ENCODE assay signal across 9 cellular contexts in the genomic region with DNA sequence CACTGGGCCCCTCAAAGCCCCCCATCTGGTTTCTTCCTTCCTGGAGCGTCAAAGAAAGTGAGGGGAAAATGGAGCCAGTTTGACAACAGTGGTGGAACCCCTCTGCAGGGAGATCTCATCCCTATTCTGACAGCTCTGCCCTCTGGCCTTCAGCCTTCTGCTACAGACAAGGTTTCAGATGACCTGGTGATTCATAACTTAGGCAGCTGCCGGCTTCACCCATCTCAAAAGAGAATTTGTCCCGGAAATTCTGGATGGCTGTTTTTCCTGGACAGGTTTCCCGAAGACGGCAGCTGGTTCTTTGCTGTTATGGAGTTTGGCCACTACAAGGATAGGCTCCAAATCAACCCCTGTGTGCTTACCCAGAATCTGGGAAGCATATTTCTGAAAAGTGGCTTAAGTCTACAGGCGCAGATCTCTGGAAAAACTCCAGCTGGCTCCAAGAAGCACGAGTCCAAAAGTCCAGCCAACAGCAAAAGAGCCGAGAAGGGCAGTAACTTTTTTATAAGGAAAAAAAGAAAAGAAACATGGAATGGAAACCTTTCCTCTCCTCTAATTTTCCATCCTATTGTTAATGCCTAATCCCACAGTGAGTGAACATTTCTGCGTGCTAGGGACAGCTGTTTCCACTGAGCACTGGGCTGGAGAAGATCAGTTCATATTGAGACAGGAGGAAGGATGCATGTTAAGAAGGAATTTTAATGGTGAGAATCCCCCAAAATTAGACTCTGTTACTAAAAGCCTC. TPM values are rescaled to one million over a fixed set of nuclear protein-coding genes. Genes with fewer than 3 reads are reported as not detected.
DNase-seq lines count a peak whose midpoint lies in the region; ATAC-seq and TF ChIP-seq lines count a peak whose summit lies in the region.
"Had no signal": no experiment of that assay in that cellular context is flagged by ENCODE, and none has a peak within 500 bp of the region (broad histone marks: within the 10 kb centered on the region; RNA-seq: fewer than 3 reads in every experiment).

No MANE protein-coding gene starts in this region.

- DNase-seq in GM03348 (ENCODE audit: low spot score) (peak; percentile 84), RPMI7951 (ENCODE audit: low read depth) (peak; percentile 93), foreskin keratinocyte (peak; percentile 50 to 54), psoas muscle (peak; percentile 69 to 80), NCI-H345 treated with DMSO at 0.1 percent for 48 hours (lab: John Stamatoyannopoulos, UW; ENCODE audit: unreplicated experiment) (no peak), MM.1S (no peak)
- no peak for DNase-seq in stimulated activated CD8-positive, alpha-beta memory T cell treated with anti-CD3 and anti-CD28 coated beads, Interleukin-4, amount 100 ng/mL, for 48 hours

- intact Hi-C loops in psoas muscle (cut with DNase I), result loop anchor here (5.0 kb wide), 2 partner anchors 55 to 75 kb away; partner anchors contain the start of gene ZNF366 (in 1 of the 2)

- no peaks in the 10 kb centered on the region for H3K79me2 ChIP-seq in MM.1S (ENCODE audit: low read length)

- H3K9me3 ChIP-seq in psoas muscle (no peaks in the 10 kb centered on the region), MM.1S (replicated peaks; ENCODE audit: insufficient read depth, low read length) (no peaks in the 10 kb centered on the region)

- TF ChIP-seq CTCF in foreskin keratinocyte (conservative IDR thresholded peaks at IDR 0.05) (no peak), psoas muscle (IDR thresholded peaks at IDR 0.05) (no peak), MM.1S (IDR thresholded peaks at IDR 0.05; ENCODE audit: low read length) (no peak)

- 3 to 7% (median 4%) methylated on average over 9 of the region's 9 CpGs for WGBS in psoas muscle, 3 donors

- no peak overlapping the region for H2AFZ ChIP-seq in MM.1S (ENCODE audit: low read length)

- peak overlapping the region; percentile 3 for H3K4me3 ChIP-seq in psoas muscle
- no peak overlapping the region for H3K4me3 ChIP-seq in MM.1S (ENCODE audit: low read length)
- H3K4me3 ChIP-seq: cardiac muscle cell had no signal

- H3K27me3 ChIP-seq in foreskin keratinocyte (no peaks in the 10 kb centered on the region), psoas muscle (ENCODE audit: insufficient read depth in 3 of 3, low read length in 2 of 3) (no peaks in the 10 kb centered on the region), MM.1S (replicated peaks; ENCODE audit: insufficient read depth, low read length) (no peaks in the 10 kb centered on the region)
- H3K27me3 ChIP-seq: cardiac muscle cell had no signal

- no peak overlapping the region for H3K27ac ChIP-seq in foreskin keratinocyte
- peak overlapping the region; percentile 94 for H3K27ac ChIP-seq in psoas muscle
- no peak overlapping the region for H3K27ac ChIP-seq in MM.1S (ENCODE audit: low read length)
- H3K27ac ChIP-seq: cardiac muscle cell had no signal

- H3K9ac ChIP-seq in MM.1S (ENCODE audit: low read length), result no peak overlapping the region

- ATAC-seq in foreskin keratinocyte (peak; percentile 64), psoas muscle (peak; percentile 90 to 94 (median 92)), HG02588 (IDR thresholded peaks at IDR 0.05; ENCODE audit: unreplicated experiment) (no peak)

- H3K4me1 ChIP-seq in foreskin keratinocyte (peaks cover 11% of the 10 kb centered on the region), psoas muscle (peaks cover 31% of the 10 kb centered on the region), MM.1S (ENCODE audit: low read length) (no peaks in the 10 kb centered on the region)

- H3K36me3 ChIP-seq in psoas muscle (ENCODE audit: insufficient read depth in 1 of 2, low read depth in 1 of 2), result no peaks in the 10 kb centered on the region
- H3K36me3 ChIP-seq in MM.1S (replicated peaks; ENCODE audit: insufficient read depth, low read length), result no peaks in the 10 kb centered on the region
- H3K36me3 ChIP-seq: cardiac muscle cell had no signal

- no peak overlapping the region for H3K4me2 ChIP-seq in MM.1S (ENCODE audit: low read depth, low read length)

- no peaks in the 10 kb centered on the region for H3K9me2 ChIP-seq in MM.1S (replicated peaks; ENCODE audit: insufficient read depth, low read length)

- no peaks in the 10 kb centered on the region for H4K20me1 ChIP-seq in MM.1S (ENCODE audit: insufficient read depth, low read length)

- H3F3A ChIP-seq in MM.1S (ENCODE audit: insufficient read depth, low read length), result no peaks in the 10 kb centered on the region

RNA-seq across cellular contexts. Expression of gene ZNF366, which starts 54.5 kb away (rescaled TPM):
- total RNA-seq in RPMI7951 (2014; rRNA removed; shearing (Covaris generic)), result not detected in 2 replicates
- not detected in 2 replicates for total RNA-seq in foreskin keratinocyte
- not detected in 2 replicates for polyA plus RNA-seq in foreskin keratinocyte
- 1 to 10 TPM; 3.4 to 6.6 (median 3.9) TPM for total RNA-seq in psoas muscle
- polyA plus RNA-seq in psoas muscle, result 1 to 10 TPM; 1.2 to 1.4 (median 1.3) TPM
- total RNA-seq: cardiac muscle cell had no signal
- polyA plus RNA-seq: cardiac muscle cell had no signal

Comparison
In these comparisons a context has a peak if more than half of its experiments do, and no peak if none do; other contexts are left out.
1. DNase-seq: peak in GM03348 (single experiment), RPMI7951 (single experiment), foreskin keratinocyte (2 of 2) and psoas muscle (2 of 2); none in stimulated activated CD8-positive, alpha-beta memory T cell treated with anti-CD3 and anti-CD28 coated beads, Interleukin-4, amount 100 ng/mL, for 48 hours (single experiment), NCI-H345 treated with DMSO at 0.1 percent for 48 hours (single experiment) and MM.1S (single experiment).